ENCODE assay signal across 20 cellular contexts in the genomic region with DNA sequence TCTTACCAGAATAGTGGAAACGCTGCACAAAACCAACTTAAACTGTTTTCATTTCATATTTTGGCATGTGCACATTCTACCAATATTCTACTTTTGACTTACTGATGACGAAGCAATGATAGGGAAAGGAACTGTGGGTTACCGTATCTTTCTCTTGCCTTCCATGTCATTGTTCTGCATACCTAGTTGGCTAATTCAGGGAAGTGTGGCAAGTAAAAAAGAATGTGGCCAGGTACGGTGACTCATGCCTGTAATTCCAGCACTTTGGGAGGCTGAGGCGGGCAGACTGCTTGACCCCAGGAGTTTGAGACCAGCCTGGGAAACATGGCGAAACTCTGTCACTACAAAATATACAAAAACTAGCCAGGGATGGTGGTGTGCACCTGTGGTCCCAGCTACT.
DNase-seq lines count a peak whose midpoint lies in the region; ATAC-seq and TF ChIP-seq lines count a peak whose summit lies in the region.
"Had no signal": no experiment of that assay in that cellular context is flagged by ENCODE, and none has a peak within 500 bp of the region (broad histone marks: within the 10 kb centered on the region; RNA-seq: fewer than 3 reads in every experiment).

No MANE protein-coding gene starts in this region.

- H3K14ac ChIP-seq in neuronal stem cell (ENCODE audit: low read length): no peak overlapping the region

- H3K4me1 ChIP-seq in smooth muscle cell (ENCODE audit: low read depth): peaks cover 3% of the 10 kb centered on the region
- peaks cover 0 to 2% of the 10 kb centered on the region in 2 donors for H3K4me1 ChIP-seq in neuronal stem cell (ENCODE audit: control insufficient read depth in 2 of 2, insufficient read depth in 1 of 2, low read depth in 1 of 2, low read length in 2 of 2)

- H2AFZ ChIP-seq in smooth muscle cell (ENCODE audit: low read depth) (no peak overlapping the region), neuronal stem cell (ENCODE audit: low read length) (no peak overlapping the region)

- H3K27me3 Mint-ChIP-seq in WTC11 (ENCODE audit: low read depth): no peaks in the 10 kb centered on the region

- no peaks in the 10 kb centered on the region for H3K79me2 ChIP-seq in smooth muscle cell (ENCODE audit: low read depth)

- H2AK5ac ChIP-seq in neuronal stem cell (ENCODE audit: low read depth, low read length): no peak overlapping the region

- TF ChIP-seq CTCF in WTC11 (IDR thresholded peaks at IDR 0.05): no peak
- TF ChIP-seq CTCF in smooth muscle cell (IDR thresholded peaks at IDR 0.05; ENCODE audit: borderline replicate concordance, insufficient read depth, poor library complexity, severe bottlenecking): no peak

- H3K4ac ChIP-seq in neuronal stem cell (ENCODE audit: low read length): no peak overlapping the region

- no peak overlapping the region for H3K23ac ChIP-seq in neuronal stem cell (ENCODE audit: low read depth, low read length, poor library complexity)

- no peaks in the 10 kb centered on the region for H3F3A ChIP-seq in smooth muscle cell (ENCODE audit: low read depth)

- ATAC-seq in WTC11 (no peak), GM21619 (IDR thresholded peaks at IDR 0.05; ENCODE audit: unreplicated experiment) (no peak)
- ATAC-seq: GM12878, SK-N-SH treated with all-trans-retinoic acid at 6 μM for 48 hours had no signal

- no peak overlapping the region for H2BK15ac ChIP-seq in neuronal stem cell (ENCODE audit: low read length)

- H4K91ac ChIP-seq in neuronal stem cell (ENCODE audit: low read depth, low read length, poor library complexity): no peak overlapping the region

- H3K27ac Mint-ChIP-seq in WTC11: peak overlapping the region; percentile 62; the same call in 1 of the 2 replicates

- H4K20me1 ChIP-seq in smooth muscle cell (ENCODE audit: low read depth): peaks cover 9% of the 10 kb centered on the region

- no peak overlapping the region for H3K18ac ChIP-seq in neuronal stem cell (ENCODE audit: low read length)

- no peak overlapping the region for H3K9ac ChIP-seq in smooth muscle cell (ENCODE audit: low read depth)
- no peak overlapping the region for H3K9ac ChIP-seq in neuronal stem cell (ENCODE audit: low read depth, low read length, poor library complexity)

- H2BK12ac ChIP-seq in neuronal stem cell (ENCODE audit: low read length): no peak overlapping the region

- no peak overlapping the region for H3K4me3 ChIP-seq in smooth muscle cell
- H3K4me3 ChIP-seq in neuronal stem cell (ENCODE audit: low read length in 2 of 2): no peak overlapping the region
- H3K4me3 ChIP-seq: GM12878 had no signal

- 77% methylated on average over 6 of the region's 6 CpGs for WGBS in smooth muscle cell (ENCODE audit: low lambda C conversion rate)
- WGBS in neuronal stem cell (ENCODE audit: extremely low coverage in 2 of 2, insufficient read length in 2 of 2, insufficient replicate concordance in 1 of 2), 2 donors: no CpG with 5 or more reads among the region's 6 CpGs

- no peak overlapping the region for H2BK5ac ChIP-seq in neuronal stem cell (ENCODE audit: low read length)

- H3K36me3 Mint-ChIP-seq in WTC11: no peaks in the 10 kb centered on the region

- POLR2A ChIA-PET in WTC11 (lab: Charles Lee): no interaction called here

- H2BK120ac ChIP-seq in neuronal stem cell (ENCODE audit: low read depth, low read length): no peak overlapping the region

- no peak overlapping the region for H4K8ac ChIP-seq in neuronal stem cell (ENCODE audit: low read depth, low read length)

- H3K9me3 Mint-ChIP-seq in WTC11: no peaks in the 10 kb centered on the region
- H3K9me3 Mint-ChIP-seq: H9 had no signal

- peak overlapping the region; percentile 38 for H3K27ac ChIP-seq in smooth muscle cell (ENCODE audit: low read depth)
- H3K27ac ChIP-seq in neuronal stem cell (replicated peaks; ENCODE audit: low read length): no peak overlapping the region
- H3K27ac ChIP-seq: C4-2B had no signal

- no peaks in the 10 kb centered on the region for H3K9me3 ChIP-seq in smooth muscle cell (replicated peaks; ENCODE audit: low read depth)
- no peaks in the 10 kb centered on the region for H3K9me3 ChIP-seq in neuronal stem cell (replicated peaks in 1 of 2; ENCODE audit: control insufficient read depth in 2 of 2, insufficient read depth in 1 of 2, low read depth in 1 of 2, low read length in 2 of 2)

- no peak overlapping the region for H3K4me3 Mint-ChIP-seq in WTC11
- H3K4me3 Mint-ChIP-seq: H9 had no signal

- CTCF ChIA-PET in WTC11 (lab: Charles Lee): interaction anchor here (0.6 kb wide), 1 partner anchor 109 kb away, joined by 3 read pairs; a partner anchor contains a TSS

- H3K79me1 ChIP-seq in neuronal stem cell (ENCODE audit: low read depth, low read length): peaks cover 2% of the 10 kb centered on the region

- peaks cover 35% of the 10 kb centered on the region for H3K4me1 Mint-ChIP-seq in WTC11

- H3K4me2 ChIP-seq in smooth muscle cell: no peak overlapping the region
- no peak overlapping the region for H3K4me2 ChIP-seq in neuronal stem cell (ENCODE audit: insufficient read depth, low read length, poor library complexity, severe bottlenecking)

- H3K27me3 ChIP-seq in smooth muscle cell (ENCODE audit: low read depth) (no peaks in the 10 kb centered on the region), neuronal stem cell (ENCODE audit: control insufficient read depth in 3 of 3, insufficient read depth in 3 of 3, low read depth in 1 of 3, low read length in 3 of 3) (no peaks in the 10 kb centered on the region)

- H3K36me3 ChIP-seq in smooth muscle cell (ENCODE audit: low read depth): no peaks in the 10 kb centered on the region
- H3K36me3 ChIP-seq in neuronal stem cell (replicated peaks in 1 of 2; ENCODE audit: control insufficient read depth in 2 of 2, insufficient read depth in 2 of 2, low read length in 2 of 2): no peaks in the 10 kb centered on the region

- peak; percentile 47 for DNase-seq in HPDE6-E6E7 (ENCODE audit: extremely low spot score)
- no peak for DNase-seq in WTC11 (ENCODE audit: low spot score)
- DNase-seq in kidney glomerular epithelial cell (lab: John Stamatoyannopoulos, UW): peak; percentile 19
- no peak for DNase-seq in smooth muscle cell (lab: John Stamatoyannopoulos, UW; ENCODE audit: unreplicated experiment)
- no peak for DNase-seq in neuronal stem cell (ENCODE audit: low spot score)
- no peak for DNase-seq in stimulated activated naive CD4-positive, alpha-beta T cell (lab: John Stamatoyannopoulos, UW)
- DNase-seq in COR-L47 (lab: John Stamatoyannopoulos, UW): no peak
- DNase-seq: DMS53, H9, KBM-7, NCI-H1092, NCI-H1694, NCI-H2107, NCI-H345, NCI-H526 treated with DMSO at 0.1 percent for 48 hours, Right ventricle myocardium superior had no signal

TF ChIP-seq in WTC11, 78 proteins besides CTCF, POLR2A, EP300 and RAD21 (continues in another document):
- no peak for TF ChIP-seq CREB1 (CRISPR knock-in tag; IDR thresholded peaks at IDR 0.05)
- TF ChIP-seq, protein P1, sequence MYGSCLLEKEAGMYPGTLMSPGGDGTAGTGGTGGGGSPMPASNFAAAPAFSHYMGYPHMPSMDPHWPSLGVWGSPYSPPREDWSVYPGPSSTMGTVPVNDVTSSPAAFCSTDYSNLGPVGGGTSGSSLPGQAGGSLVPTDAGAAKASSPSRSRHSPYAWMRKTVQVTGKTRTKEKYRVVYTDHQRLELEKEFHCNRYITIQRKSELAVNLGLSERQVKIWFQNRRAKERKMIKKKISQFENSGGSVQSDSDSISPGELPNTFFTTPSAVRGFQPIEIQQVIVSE (CRISPR knock-in tag; IDR thresholded peaks at IDR 0.05; ENCODE audit: borderline replicate concordance): no peak
- no peak for TF ChIP-seq ETV6 (CRISPR knock-in tag; IDR thresholded peaks at IDR 0.05)
- TF ChIP-seq NFE2L1 (CRISPR knock-in tag; IDR thresholded peaks at IDR 0.05): no peak
- no peak for TF ChIP-seq NR2C2 (CRISPR knock-in tag; IDR thresholded peaks at IDR 0.05)
- no peak for TF ChIP-seq ZNF423 (CRISPR knock-in tag; IDR thresholded peaks at IDR 0.05)
- no peak for TF ChIP-seq ELF4 (CRISPR knock-in tag; IDR thresholded peaks at IDR 0.05; ENCODE audit: low read depth)
- TF ChIP-seq, protein P2, sequence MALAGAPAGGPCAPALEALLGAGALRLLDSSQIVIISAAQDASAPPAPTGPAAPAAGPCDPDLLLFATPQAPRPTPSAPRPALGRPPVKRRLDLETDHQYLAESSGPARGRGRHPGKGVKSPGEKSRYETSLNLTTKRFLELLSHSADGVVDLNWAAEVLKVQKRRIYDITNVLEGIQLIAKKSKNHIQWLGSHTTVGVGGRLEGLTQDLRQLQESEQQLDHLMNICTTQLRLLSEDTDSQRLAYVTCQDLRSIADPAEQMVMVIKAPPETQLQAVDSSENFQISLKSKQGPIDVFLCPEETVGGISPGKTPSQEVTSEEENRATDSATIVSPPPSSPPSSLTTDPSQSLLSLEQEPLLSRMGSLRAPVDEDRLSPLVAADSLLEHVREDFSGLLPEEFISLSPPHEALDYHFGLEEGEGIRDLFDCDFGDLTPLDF (CRISPR knock-in tag; IDR thresholded peaks at IDR 0.05): no peak
- TF ChIP-seq, protein P3, sequence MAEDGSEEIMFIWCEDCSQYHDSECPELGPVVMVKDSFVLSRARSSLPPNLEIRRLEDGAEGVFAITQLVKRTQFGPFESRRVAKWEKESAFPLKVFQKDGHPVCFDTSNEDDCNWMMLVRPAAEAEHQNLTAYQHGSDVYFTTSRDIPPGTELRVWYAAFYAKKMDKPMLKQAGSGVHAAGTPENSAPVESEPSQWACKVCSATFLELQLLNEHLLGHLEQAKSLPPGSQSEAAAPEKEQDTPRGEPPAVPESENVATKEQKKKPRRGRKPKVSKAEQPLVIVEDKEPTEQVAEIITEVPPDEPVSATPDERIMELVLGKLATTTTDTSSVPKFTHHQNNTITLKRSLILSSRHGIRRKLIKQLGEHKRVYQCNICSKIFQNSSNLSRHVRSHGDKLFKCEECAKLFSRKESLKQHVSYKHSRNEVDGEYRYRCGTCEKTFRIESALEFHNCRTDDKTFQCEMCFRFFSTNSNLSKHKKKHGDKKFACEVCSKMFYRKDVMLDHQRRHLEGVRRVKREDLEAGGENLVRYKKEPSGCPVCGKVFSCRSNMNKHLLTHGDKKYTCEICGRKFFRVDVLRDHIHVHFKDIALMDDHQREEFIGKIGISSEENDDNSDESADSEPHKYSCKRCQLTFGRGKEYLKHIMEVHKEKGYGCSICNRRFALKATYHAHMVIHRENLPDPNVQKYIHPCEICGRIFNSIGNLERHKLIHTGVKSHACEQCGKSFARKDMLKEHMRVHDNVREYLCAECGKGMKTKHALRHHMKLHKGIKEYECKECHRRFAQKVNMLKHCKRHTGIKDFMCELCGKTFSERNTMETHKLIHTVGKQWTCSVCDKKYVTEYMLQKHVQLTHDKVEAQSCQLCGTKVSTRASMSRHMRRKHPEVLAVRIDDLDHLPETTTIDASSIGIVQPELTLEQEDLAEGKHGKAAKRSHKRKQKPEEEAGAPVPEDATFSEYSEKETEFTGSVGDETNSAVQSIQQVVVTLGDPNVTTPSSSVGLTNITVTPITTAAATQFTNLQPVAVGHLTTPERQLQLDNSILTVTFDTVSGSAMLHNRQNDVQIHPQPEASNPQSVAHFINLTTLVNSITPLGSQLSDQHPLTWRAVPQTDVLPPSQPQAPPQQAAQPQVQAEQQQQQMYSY (CRISPR knock-in tag; IDR thresholded peaks at IDR 0.05): no peak
- TF ChIP-seq, protein P4, sequence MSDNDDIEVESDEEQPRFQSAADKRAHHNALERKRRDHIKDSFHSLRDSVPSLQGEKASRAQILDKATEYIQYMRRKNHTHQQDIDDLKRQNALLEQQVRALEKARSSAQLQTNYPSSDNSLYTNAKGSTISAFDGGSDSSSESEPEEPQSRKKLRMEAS (CRISPR knock-in tag; IDR thresholded peaks at IDR 0.05): no peak

Comparison
In these comparisons a context has a peak if more than half of its experiments do, and no peak if none do; other contexts are left out.
1. DNase-seq: peak in HPDE6-E6E7 (single experiment) and kidney glomerular epithelial cell (single experiment); none in WTC11 (single experiment), smooth muscle cell (single experiment), neuronal stem cell (single experiment), stimulated activated naive CD4-positive, alpha-beta T cell (0 of 6) and COR-L47 (single experiment).